In genomic region chr4:7832331-7832730, GRCh38 we compare ENCODE assay signal across 15 cellular contexts.
DNase-seq lines count a peak whose midpoint lies in the region; ATAC-seq and TF ChIP-seq lines count a peak whose summit lies in the region.
"Had no signal": no experiment of that assay in that cellular context is flagged by ENCODE, and none has a peak within 500 bp of the region (broad histone marks: within the 10 kb centered on the region; RNA-seq: fewer than 3 reads in every experiment).

No MANE protein-coding gene starts in this region.

- H3K4me3 Mint-ChIP-seq in activated naive CD4-positive, alpha-beta T cell treated with anti-CD3 and anti-CD28 coated beads, Interleukin-2, amount 10 ng/mL, durations not matched to agents 7 days and 5 days: no peak overlapping the region
- H3K4me3 Mint-ChIP-seq in activated T-helper 17 cell treated with anti-CD3 and anti-CD28 coated beads, Interleukin-2, amount 50 U/mL, for 72 hours: peak overlapping the region; percentile 70

- peaks cover 49% of the 10 kb centered on the region for H3K36me3 Mint-ChIP-seq in activated naive CD4-positive, alpha-beta T cell treated with anti-CD3 and anti-CD28 coated beads, Interleukin-2, amount 10 ng/mL, durations not matched to agents 7 days and 5 days
- H3K36me3 Mint-ChIP-seq in activated T-helper 17 cell treated with anti-CD3 and anti-CD28 coated beads, Interleukin-2, amount 50 U/mL, for 72 hours (ENCODE audit: low read depth): peaks cover 77% of the 10 kb centered on the region

- no peak for ATAC-seq in activated T-helper 17 cell treated with anti-CD3 and anti-CD28 coated beads, Interleukin-2, amount 50 U/mL, for 72 hours (replicated peaks)
- ATAC-seq in thoracic aorta (ENCODE audit: insufficient number of reproducible peaks, low FRiP score, low read depth): no peak
- ATAC-seq in GM19397 (IDR thresholded peaks at IDR 0.05; ENCODE audit: unreplicated experiment): no peak
- ATAC-seq in GM18511 (IDR thresholded peaks at IDR 0.05; ENCODE audit: unreplicated experiment): no peak
- ATAC-seq: body of pancreas; natural killer cell treated with Interleukin-12 subunit alpha and Interleukin-12 subunit beta and Interleukin-15 and Interleukin-18, amount 100 ng/mL, for 72 hours; PC-3; upper lobe of right lung had no signal

- H3K27ac ChIP-seq in thoracic aorta: peak overlapping the region; percentile 64 to 73
- H3K27ac ChIP-seq in colonic mucosa: no peak overlapping the region
- H3K27ac ChIP-seq: body of pancreas, SK-N-MC had no signal

- H3K27me3 ChIP-seq in thoracic aorta (replicated peaks; ENCODE audit: insufficient read depth) (no peaks in the 10 kb centered on the region), colonic mucosa (no peaks in the 10 kb centered on the region)
- H3K27me3 ChIP-seq: body of pancreas, upper lobe of right lung had no signal

- no peaks in the 10 kb centered on the region for H3K36me3 ChIP-seq in thoracic aorta
- H3K36me3 ChIP-seq in colonic mucosa: no peaks in the 10 kb centered on the region

- peaks cover 21 to 46% of the 10 kb centered on the region in 2 donors for H3K4me1 ChIP-seq in thoracic aorta (ENCODE audit: control insufficient read depth in 1 of 2, low read depth in 2 of 2)
- H3K4me1 ChIP-seq in colonic mucosa: peaks cover 3% of the 10 kb centered on the region
- H3K4me1 ChIP-seq: body of pancreas had no signal

- intact Hi-C loops in colonic mucosa (cut with DNase I): no loop called here

- TF ChIP-seq CTCF in thoracic aorta (IDR thresholded peaks at IDR 0.05) (no peak), colonic mucosa (IDR thresholded peaks at IDR 0.05) (no peak)

- peaks cover 2% of the 10 kb centered on the region for H3K9me3 Mint-ChIP-seq in activated naive CD4-positive, alpha-beta T cell treated with anti-CD3 and anti-CD28 coated beads, Interleukin-2, amount 10 ng/mL, durations not matched to agents 7 days and 5 days
- H3K9me3 Mint-ChIP-seq in activated T-helper 17 cell treated with anti-CD3 and anti-CD28 coated beads, Interleukin-2, amount 50 U/mL, for 72 hours: no peaks in the 10 kb centered on the region
- H3K9me3 Mint-ChIP-seq: natural killer cell treated with Interleukin-12 subunit alpha and Interleukin-12 subunit beta and Interleukin-15 and Interleukin-18, amount 100 ng/mL, for 72 hours had no signal

- H3K27ac Mint-ChIP-seq in activated naive CD4-positive, alpha-beta T cell treated with anti-CD3 and anti-CD28 coated beads, Interleukin-2, amount 10 ng/mL, durations not matched to agents 7 days and 5 days: peak overlapping the region; percentile 43
- H3K27ac Mint-ChIP-seq in activated T-helper 17 cell treated with anti-CD3 and anti-CD28 coated beads, Interleukin-2, amount 50 U/mL, for 72 hours: peak overlapping the region; percentile 89

- H3K4me1 Mint-ChIP-seq in activated naive CD4-positive, alpha-beta T cell treated with anti-CD3 and anti-CD28 coated beads, Interleukin-2, amount 10 ng/mL, durations not matched to agents 7 days and 5 days: peaks cover 44% of the 10 kb centered on the region
- peaks cover 59% of the 10 kb centered on the region for H3K4me1 Mint-ChIP-seq in activated T-helper 17 cell treated with anti-CD3 and anti-CD28 coated beads, Interleukin-2, amount 50 U/mL, for 72 hours

- H3K4me3 ChIP-seq in thoracic aorta (no peak overlapping the region), colonic mucosa (no peak overlapping the region)
- H3K4me3 ChIP-seq: body of pancreas, SK-N-MC, upper lobe of right lung had no signal

- no peaks in the 10 kb centered on the region for H3K9me3 ChIP-seq in thoracic aorta
- no peaks in the 10 kb centered on the region for H3K9me3 ChIP-seq in colonic mucosa
- H3K9me3 ChIP-seq: body of pancreas, upper lobe of right lung had no signal

- no peaks in the 10 kb centered on the region for H3K27me3 Mint-ChIP-seq in activated naive CD4-positive, alpha-beta T cell treated with anti-CD3 and anti-CD28 coated beads, Interleukin-2, amount 10 ng/mL, durations not matched to agents 7 days and 5 days
- H3K27me3 Mint-ChIP-seq in activated T-helper 17 cell treated with anti-CD3 and anti-CD28 coated beads, Interleukin-2, amount 50 U/mL, for 72 hours: no peaks in the 10 kb centered on the region

- no peak overlapping the region for H3K9ac ChIP-seq in colonic mucosa (ENCODE audit: low read depth in 2 of 2, low read length in 2 of 2)

- CTCF ChIA-PET in activated naive CD4-positive, alpha-beta T cell treated with anti-CD3 and anti-CD28 coated beads, Interleukin-2, amount 10 ng/mL, durations not matched to agents 7 days and 5 days (lab: Charles Lee): interaction anchor here (0.6 to 2.4 kb wide), 2 partner anchors 12 to 50 kb away, joined by 4 to 10 read pairs; no protein-coding TSS in a partner anchor

- no peak for DNase-seq in activated naive CD4-positive, alpha-beta T cell treated with anti-CD3 and anti-CD28 coated beads, Interleukin-2, amount 10 ng/mL, durations not matched to agents 7 days and 5 days
- no peak for DNase-seq in activated naive CD4-positive, alpha-beta T cell treated with Interleukin-2 at 50 U/mL for 16 hours
- DNase-seq in mesenteric fat pad (ENCODE audit: low spot score) (peak; percentile 30), thoracic aorta (ENCODE audit: low spot score) (no peak), colonic mucosa (no peak)
- DNase-seq: activated gamma-delta T cell, body of pancreas, NCI-H187, PC-3, upper lobe of right lung had no signal
